Comparison of ENCODE assay signal across 10 cellular contexts in the genomic region with DNA sequence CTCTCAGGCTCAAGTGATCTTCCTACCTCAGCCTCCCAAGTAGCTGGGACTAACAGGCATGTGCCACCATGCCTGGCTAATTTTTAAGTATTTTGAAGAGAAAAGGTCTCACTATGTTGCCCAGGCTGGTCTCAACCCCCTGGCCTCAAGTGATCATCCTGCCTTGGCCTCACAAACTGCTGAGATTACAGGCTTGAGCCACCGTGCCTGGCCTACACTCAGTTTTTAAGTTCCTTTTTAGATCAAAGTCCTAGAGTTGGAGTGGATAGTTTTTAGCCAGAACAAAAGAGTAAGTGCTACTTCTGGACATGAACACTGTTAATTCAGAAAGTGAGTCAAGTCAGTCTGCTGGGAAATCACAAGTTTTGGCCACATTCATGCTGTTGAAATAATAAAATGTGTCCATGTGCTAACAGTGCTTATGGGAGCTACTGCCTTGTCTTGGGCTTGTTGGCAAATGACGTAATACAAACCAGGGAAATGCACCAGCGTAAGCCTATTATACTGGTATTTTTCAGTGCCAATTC.
DNase-seq lines count a peak whose midpoint lies in the region; ATAC-seq, FAIRE-seq and TF ChIP-seq lines count a peak whose summit lies in the region.
"Had no signal": no experiment of that assay in that cellular context is flagged by ENCODE, and none has a peak within 500 bp of the region (broad histone marks: within the 10 kb centered on the region; RNA-seq: fewer than 3 reads in every experiment).

No MANE protein-coding gene starts in this region.

- H3K36me3 Mint-ChIP-seq in brain = peaks cover 14% of the 10 kb centered on the region

- no peak for TF ChIP-seq EP300 in stomach (IDR thresholded peaks at IDR 0.05)

- TF ChIP-seq CTCF in brain (conservative IDR thresholded peaks at IDR 0.05) (no peak), stomach (IDR thresholded peaks at IDR 0.05) (no peak), prostate gland (IDR thresholded peaks at IDR 0.05) (no peak)

- no peak for FAIRE-seq in H54 (lab: Jason Lieb, UNC)

- H3K36me3 ChIP-seq in stomach (no peaks in the 10 kb centered on the region), prostate gland (no peaks in the 10 kb centered on the region)

- peaks cover 0 to 2% (median 0%) of the 10 kb centered on the region in 5 experiments for H3K9me3 Mint-ChIP-seq in brain
- H3K9me3 Mint-ChIP-seq: dendritic cell treated with granulocyte-macrophage colony-stimulating factor and Interleukin-4, amounts not matched to agents 40 ng/mL and 50 ng/mL, for 4 days had no signal

- no peak for TF ChIP-seq POLR2A in H54 (IDR thresholded peaks at IDR 0.05; ENCODE audit: low read depth, low read length)
- no peak for TF ChIP-seq POLR2A in stomach (IDR thresholded peaks at IDR 0.05)
- TF ChIP-seq POLR2A in prostate gland (IDR thresholded peaks at IDR 0.05) = no peak

- intact Hi-C loops in stomach (cut with DNase I; ENCODE audit: low total_unique reads) (no loop called here), prostate gland (cut with DNase I) (no loop called here)

- H3K9me3 ChIP-seq in stomach = no peaks in the 10 kb centered on the region
- H3K9me3 ChIP-seq in prostate gland = no peaks in the 10 kb centered on the region

- H3K4me1 ChIP-seq in stomach = peaks cover 39 to 88% (median 68%) of the 10 kb centered on the region in 4 donors
- peaks cover 21% of the 10 kb centered on the region for H3K4me1 ChIP-seq in prostate gland (replicated peaks)

- H3K4me1 Mint-ChIP-seq in brain = peaks cover 11% of the 10 kb centered on the region

- no peaks in the 10 kb centered on the region for H3K27me3 Mint-ChIP-seq in brain

- peak overlapping the region in 3 of 5 experiments; percentile 47 to 90 (median 86) for H3K27ac Mint-ChIP-seq in brain
- H3K27ac Mint-ChIP-seq: dendritic cell treated with granulocyte-macrophage colony-stimulating factor and Interleukin-4, amounts not matched to agents 40 ng/mL and 50 ng/mL, for 4 days had no signal

- H3K27me3 ChIP-seq in stomach = no peaks in the 10 kb centered on the region
- no peaks in the 10 kb centered on the region for H3K27me3 ChIP-seq in prostate gland (replicated peaks; ENCODE audit: insufficient read depth)

- H3K4me3 Mint-ChIP-seq in brain = peak overlapping the region in 2 of 5 experiments; percentile 34 to 52
- H3K4me3 Mint-ChIP-seq: dendritic cell treated with granulocyte-macrophage colony-stimulating factor and Interleukin-4, amounts not matched to agents 40 ng/mL and 50 ng/mL, for 4 days had no signal

- DNase-seq in H54 (ENCODE audit: insufficient read length, low spot score) (peak; percentile 32), iris pigment epithelial cell (ENCODE audit: low read depth) (peak; percentile 88), stomach (no peak), prostate gland (ENCODE audit: low spot score) (no peak), NOMO-1 treated with DMSO at 0.1 percent for 48 hours (lab: John Stamatoyannopoulos, UW; ENCODE audit: unreplicated experiment) (no peak)

- H3K27ac ChIP-seq in stomach (peak overlapping the region in 4 of 5 donors; percentile 62 to 97 (median 95)), prostate gland (peak overlapping the region in 1 of 2 donors; percentile 21)
- H3K27ac ChIP-seq: VCaP had no signal

- no peak for ATAC-seq in HG03039 (IDR thresholded peaks at IDR 0.05; ENCODE audit: unreplicated experiment)
- no peak for ATAC-seq in GM18498 (IDR thresholded peaks at IDR 0.05; ENCODE audit: unreplicated experiment)

- 45 to 68% (median 66%) methylated on average over 3 of the region's 3 CpGs for WGBS in stomach, 5 donors
- 45% methylated on average over 3 of the region's 3 CpGs for WGBS in prostate gland

- no peak overlapping the region for H3K4me3 ChIP-seq in stomach
- no peak overlapping the region for H3K4me3 ChIP-seq in prostate gland

Comparison
In these comparisons a context has a peak if more than half of its experiments do, and no peak if none do; other contexts are left out.
1. DNase-seq: peak in H54 (single experiment) and iris pigment epithelial cell (single experiment); none in stomach (single experiment), prostate gland (single experiment) and NOMO-1 treated with DMSO at 0.1 percent for 48 hours (single experiment).